8 cellular contexts compared by ENCODE assay signal in the genomic region with DNA sequence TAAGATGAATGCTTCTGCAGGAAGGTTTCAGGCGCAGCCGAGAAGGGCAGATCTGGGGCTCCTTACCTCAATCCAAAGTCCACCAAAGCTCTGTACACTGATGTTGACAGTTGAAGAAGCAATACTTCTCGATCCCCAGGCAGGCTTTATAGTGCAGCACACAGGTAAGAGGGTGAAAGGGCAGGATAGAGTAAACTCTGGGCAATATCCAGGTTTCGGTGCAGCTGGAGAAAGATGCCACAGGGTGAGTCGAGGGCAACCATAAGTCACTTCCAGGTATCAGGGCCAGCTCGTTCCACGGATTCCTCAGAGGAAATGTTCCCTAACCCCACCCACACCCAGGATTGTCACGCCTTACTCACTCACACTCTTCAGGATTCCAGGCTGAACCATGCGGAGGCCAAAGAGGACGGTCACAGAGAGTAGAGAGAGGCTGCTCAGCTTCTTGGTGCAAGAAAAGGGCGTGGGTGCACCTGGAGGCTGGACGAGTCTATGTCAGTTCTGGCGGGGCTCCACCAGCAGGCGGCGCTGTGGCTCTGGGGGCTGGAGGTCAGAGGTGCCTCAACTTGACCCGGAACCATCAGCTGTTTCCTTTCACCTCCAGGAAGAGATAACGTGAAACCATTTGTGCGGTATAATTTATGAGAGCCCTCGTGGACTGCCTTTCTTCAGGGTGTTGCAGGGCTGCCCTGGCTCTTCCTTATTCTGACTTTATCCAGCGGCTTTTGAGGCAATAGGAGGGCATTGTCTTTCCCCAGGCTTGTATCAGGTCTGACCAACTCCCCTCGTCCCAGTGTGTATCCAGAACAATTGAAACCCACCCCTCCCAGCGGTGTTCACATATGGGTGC. TPM values are rescaled to one million over a fixed set of nuclear protein-coding genes. Genes with fewer than 3 reads are reported as not detected.
DNase-seq lines count a peak whose midpoint lies in the region; ATAC-seq and TF ChIP-seq lines count a peak whose summit lies in the region.

No MANE protein-coding gene starts in this region.

- no peaks in the 10 kb centered on the region for H3K27me3 ChIP-seq in PC-3 (ENCODE audit: low read length)

- H3K27ac ChIP-seq in PC-3 (ENCODE audit: low read length): peak overlapping the region; percentile 27

- POLR2A ChIA-PET in PC-3 (lab: Charles Lee; ENCODE audit: unreplicated experiment): interaction anchor here (1.0 kb wide), 1 partner anchor 36 kb away, joined by 3 read pairs; the partner anchor contains the start of gene PI3

- H3K4me3 ChIP-seq in PC-3 (ENCODE audit: low read length): peak overlapping the region; percentile 20; the same call in 1 of the 2 replicates

- no peaks in the 10 kb centered on the region for H3K36me3 ChIP-seq in PC-3 (ENCODE audit: low read depth, low read length)

- H2AFZ ChIP-seq in PC-3 (ENCODE audit: low read length): peak overlapping the region; percentile 70

- H3K9ac ChIP-seq in PC-3 (ENCODE audit: low read length): no peak overlapping the region

- BruUV-seq in PC-3 (replicated peaks; lab: Mats Ljungman, UMichigan): TSS peak; percentile 74

- TF ChIP-seq CTCF in PC-3 (conservative IDR thresholded peaks at IDR 0.05; ENCODE audit: low read depth, low read length): peak; percentile 99

- H4K20me1 ChIP-seq in PC-3 (ENCODE audit: low read length): no peaks in the 10 kb centered on the region

- intact Hi-C loops in PC-3 (cut with micrococcal nuclease) (loop anchor here (1.0 to 5.0 kb wide), 3 partner anchors 39 to 153 kb away; no protein-coding TSS in a partner anchor), left ventricle myocardium superior (cut with micrococcal nuclease) (no loop called here)

- no peaks in the 10 kb centered on the region for H3K79me2 ChIP-seq in PC-3 (ENCODE audit: low read length)

- H3K4me2 ChIP-seq in PC-3 (ENCODE audit: low read length): peak overlapping the region; percentile 60

- no peaks in the 10 kb centered on the region for H3K9me2 ChIP-seq in PC-3 (replicated peaks; ENCODE audit: low read length)

- ATAC-seq in PC-3: peak; percentile 96
- no peak for ATAC-seq in left ventricle myocardium superior
- no peak for ATAC-seq in GM18861 (IDR thresholded peaks at IDR 0.05; ENCODE audit: unreplicated experiment)

- peak; percentile 47 to 75 for DNase-seq in activated CD4-positive, alpha-beta T cell treated with anti-CD3 and anti-CD28 coated beads for 24 hours (ENCODE audit: low read depth in 2 of 2)
- DNase-seq in activated CD4-positive, alpha-beta T cell treated with anti-CD3 and anti-CD28 coated beads for 1 hour: no peak
- DNase-seq in PC-3 (peak; percentile 86), left ventricle myocardium superior (peak; percentile 49), DMS79 treated with DMSO at 0.1 percent for 48 hours (lab: John Stamatoyannopoulos, UW) (no peak)
- DNase-seq in activated T-helper 9 cell treated with anti-CD3 and anti-CD28 coated beads, Interleukin-2, amount 50 U/mL, for 16 hours (ENCODE audit: low read depth): peak; percentile 33
- DNase-seq in stimulated activated CD4-positive, alpha-beta T cell treated with anti-CD3 and anti-CD28 coated beads, Interleukin-12 subunit alpha, Interleukin-12 subunit beta, amount 100 ng/mL, for 48 hours (ENCODE audit: low read depth in 2 of 3, low spot score in 1 of 3): peak; percentile 70 to 83 (median 73)

- no peaks in the 10 kb centered on the region for H3K9me3 ChIP-seq in PC-3 (ENCODE audit: low read length)

- peaks cover 19% of the 10 kb centered on the region for H3K4me1 ChIP-seq in PC-3 (ENCODE audit: insufficient read depth, low read length)

- CTCF ChIA-PET in PC-3 (lab: Charles Lee): interaction anchor here (0.6 to 2.1 kb wide), 19 partner anchors 11 to 281 kb away, joined by 3 to 15 read pairs (median 5); partner anchors contain the start of gene WFDC12

- no peaks in the 10 kb centered on the region for H3F3A ChIP-seq in PC-3 (ENCODE audit: low read length, unreplicated experiment)

RNA-seq across cellular contexts. Expression of gene WFDC12, which starts 14.4 kb away (rescaled TPM):
- total RNA-seq in PC-3 (2014; rRNA removed) (not detected in 2 replicates), left ventricle myocardium superior (not detected)

RNA-seq across cellular contexts. Expression of gene WFDC5, which starts 23.7 kb away (rescaled TPM):
- total RNA-seq in PC-3 (2014; rRNA removed): not detected in 2 replicates
- not detected for total RNA-seq in left ventricle myocardium superior

RNA-seq across cellular contexts. Expression of gene PI3, which starts 36.0 kb away (rescaled TPM):
- total RNA-seq in PC-3 (2014; rRNA removed) (175 and 188 TPM in 2 replicates), left ventricle myocardium superior (1.5 TPM)

RNA-seq across cellular contexts. Expression of gene KCNS1, which starts 37.7 kb away (rescaled TPM):
- total RNA-seq in PC-3 (2014; rRNA removed) (not detected in 2 replicates), left ventricle myocardium superior (not detected)

Comparison
In these comparisons a context has a peak if more than half of its experiments do, and no peak if none do; other contexts are left out.
1. DNase-seq: peak in activated CD4-positive, alpha-beta T cell treated with anti-CD3 and anti-CD28 coated beads for 24 hours (2 of 2), PC-3 (single experiment), activated T-helper 9 cell treated with anti-CD3 and anti-CD28 coated beads, Interleukin-2, amount 50 U/mL, for 16 hours (single experiment), left ventricle myocardium superior (single experiment) and stimulated activated CD4-positive, alpha-beta T cell treated with anti-CD3 and anti-CD28 coated beads, Interleukin-12 subunit alpha, Interleukin-12 subunit beta, amount 100 ng/mL, for 48 hours (3 of 3); none in activated CD4-positive, alpha-beta T cell treated with anti-CD3 and anti-CD28 coated beads for 1 hour (single experiment) and DMS79 treated with DMSO at 0.1 percent for 48 hours (single experiment).
2. RNA of gene PI3, which starts 36.0 kb away (total RNA-seq): 175 to 188 TPM in PC-3; 1.5 TPM in left ventricle myocardium superior (single experiment); every median in the first group is over 10 times any median in the second.